In the genomic region with DNA sequence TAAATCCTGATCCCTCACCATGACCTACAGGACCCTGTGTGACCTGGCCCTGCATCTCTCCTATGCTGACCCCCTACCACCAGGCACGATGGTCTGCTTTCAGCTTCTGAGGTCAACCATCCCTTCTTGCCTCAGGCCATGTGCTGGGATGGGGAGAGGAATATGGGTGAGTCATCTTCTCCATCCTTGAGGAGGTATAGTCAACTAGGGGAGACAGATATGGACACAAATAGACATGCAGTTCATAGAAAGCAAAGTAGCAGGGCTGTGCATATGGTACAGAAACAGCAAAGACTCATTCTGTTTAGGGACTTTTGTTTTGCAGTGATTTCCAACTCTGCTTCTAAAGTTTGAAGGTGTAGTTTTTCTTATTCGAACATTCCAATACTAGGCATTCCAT, we compare ENCODE assay signal across 11 cellular contexts.
DNase-seq lines count a peak whose midpoint lies in the region; ATAC-seq and TF ChIP-seq lines count a peak whose summit lies in the region.
"Had no signal": no experiment of that assay in that cellular context is flagged by ENCODE, and none has a peak within 500 bp of the region (broad histone marks: within the 10 kb centered on the region; RNA-seq: fewer than 3 reads in every experiment).

No MANE protein-coding gene starts in this region.

- H3K4me2 ChIP-seq in MM.1S (ENCODE audit: low read depth, low read length), result peak overlapping the region; percentile 57; the same call in 1 of the 2 replicates

- no peak overlapping the region for H3K27ac ChIP-seq in MM.1S (ENCODE audit: low read length)
- H3K27ac ChIP-seq in gastroesophageal sphincter, result no peak overlapping the region
- no peak overlapping the region for H3K27ac ChIP-seq in tibial nerve
- H3K27ac ChIP-seq in endodermal cell (ENCODE audit: low read depth, low read length), result no peak overlapping the region
- H3K27ac ChIP-seq: body of pancreas had no signal

- no peak for TF ChIP-seq POLR2A in gastroesophageal sphincter (IDR thresholded peaks at IDR 0.05)
- TF ChIP-seq POLR2A in tibial nerve (IDR thresholded peaks at IDR 0.05), result no peak

- H3K9me3 ChIP-seq in MM.1S (replicated peaks; ENCODE audit: insufficient read depth, low read length), result no peaks in the 10 kb centered on the region
- H3K9me3 ChIP-seq in gastroesophageal sphincter, result no peaks in the 10 kb centered on the region
- H3K9me3 ChIP-seq in tibial nerve, result no peaks in the 10 kb centered on the region
- no peaks in the 10 kb centered on the region for H3K9me3 ChIP-seq in endodermal cell (ENCODE audit: control insufficient read depth, low read length)
- H3K9me3 ChIP-seq: body of pancreas had no signal

- H3K79me2 ChIP-seq in MM.1S (ENCODE audit: low read length), result no peaks in the 10 kb centered on the region

- H3K27me3 Mint-ChIP-seq in CD14-positive monocyte (ENCODE audit: low read depth in 3 of 3) (peaks cover 0 to 3% (median 2%) of the 10 kb centered on the region in 3 donors), endodermal cell (ENCODE audit: insufficient read depth) (peaks cover 9% of the 10 kb centered on the region)

- H3K36me3 Mint-ChIP-seq in CD14-positive monocyte, result no peaks in the 10 kb centered on the region
- no peaks in the 10 kb centered on the region for H3K36me3 Mint-ChIP-seq in endodermal cell (ENCODE audit: low read depth)

- H3K4me1 Mint-ChIP-seq in CD14-positive monocyte (peaks cover 18% of the 10 kb centered on the region), endodermal cell (peaks cover 5% of the 10 kb centered on the region)

- TF ChIP-seq CTCF in MM.1S (IDR thresholded peaks at IDR 0.05; ENCODE audit: low read length) (no peak), epithelial cell of esophagus (IDR thresholded peaks at IDR 0.05; ENCODE audit: insufficient read depth, low read depth, low read length, missing control alignments) (no peak), gastroesophageal sphincter (IDR thresholded peaks at IDR 0.05) (no peak), CD14-positive monocyte (IDR thresholded peaks at IDR 0.05) (no peak), tibial nerve (IDR thresholded peaks at IDR 0.05) (no peak), endodermal cell (conservative IDR thresholded peaks at IDR 0.05) (no peak)

- no peak overlapping the region for H3K4me3 Mint-ChIP-seq in CD14-positive monocyte
- no peak overlapping the region for H3K4me3 Mint-ChIP-seq in endodermal cell

- H3K4me3 ChIP-seq in MM.1S (ENCODE audit: low read length), result no peak overlapping the region
- H3K4me3 ChIP-seq in epithelial cell of esophagus (ENCODE audit: low read length), result no peak overlapping the region
- no peak overlapping the region for H3K4me3 ChIP-seq in gastroesophageal sphincter
- no peak overlapping the region for H3K4me3 ChIP-seq in tibial nerve
- no peak overlapping the region for H3K4me3 ChIP-seq in endodermal cell (ENCODE audit: low read length)
- H3K4me3 ChIP-seq: body of pancreas had no signal

- WGBS in gastroesophageal sphincter (ENCODE audit: low coverage in 1 of 2), 2 donors, result 83 to 95% methylated on average over 2 of the region's 2 CpGs
- WGBS in tibial nerve, 2 donors, result 71 to 76% methylated on average over 2 of the region's 2 CpGs
- 93 to 100% methylated on average over 1 to 2 of the region's 2 CpGs for WGBS in endodermal cell (ENCODE audit: insufficient coverage in 1 of 2, insufficient read length in 1 of 2), 2 experiments

- DNase-seq in Daoy (ENCODE audit: low read depth), result peak; percentile 27
- no peak for DNase-seq in MM.1S
- DNase-seq in epithelial cell of esophagus (ENCODE audit: low read depth), result peak; percentile 16
- no peak for DNase-seq in CD14-positive monocyte (ENCODE audit: low spot score)
- no peak for DNase-seq in tibial nerve (ENCODE audit: low spot score in 2 of 2)
- no peak for DNase-seq in endodermal cell
- DNase-seq: body of pancreas, NCI-H2171, trophoblast cell had no signal

- no peak overlapping the region for H3K9ac ChIP-seq in MM.1S (ENCODE audit: low read length)
- no peak overlapping the region for H3K9ac ChIP-seq in endodermal cell (ENCODE audit: extremely low read depth, low read length, poor library complexity, severe bottlenecking)

- TF ChIP-seq EP300 in gastroesophageal sphincter (IDR thresholded peaks at IDR 0.05) (no peak), tibial nerve (IDR thresholded peaks at IDR 0.05) (no peak)

- no peaks in the 10 kb centered on the region for H3K9me2 ChIP-seq in MM.1S (replicated peaks; ENCODE audit: insufficient read depth, low read length)

- peaks cover 5% of the 10 kb centered on the region; the same call in 1 of the 2 replicates for H3F3A ChIP-seq in MM.1S (ENCODE audit: insufficient read depth, low read length)

- H4K20me1 ChIP-seq in MM.1S (ENCODE audit: insufficient read depth, low read length), result no peaks in the 10 kb centered on the region

- H3K27me3 ChIP-seq in MM.1S (replicated peaks; ENCODE audit: insufficient read depth, low read length) (no peaks in the 10 kb centered on the region), gastroesophageal sphincter (no peaks in the 10 kb centered on the region), tibial nerve (no peaks in the 10 kb centered on the region), endodermal cell (ENCODE audit: control insufficient read depth, insufficient read depth, low read length, poor library complexity, severe bottlenecking) (no peaks in the 10 kb centered on the region)
- H3K27me3 ChIP-seq: body of pancreas had no signal

- H3K36me3 ChIP-seq in MM.1S (replicated peaks; ENCODE audit: insufficient read depth, low read length) (no peaks in the 10 kb centered on the region), gastroesophageal sphincter (no peaks in the 10 kb centered on the region), tibial nerve (no peaks in the 10 kb centered on the region), endodermal cell (ENCODE audit: control insufficient read depth, insufficient read depth, low read length) (no peaks in the 10 kb centered on the region)

- H3K9me3 Mint-ChIP-seq in CD14-positive monocyte (peaks cover 0 to 4% (median 0%) of the 10 kb centered on the region in 7 donors), endodermal cell (peaks cover 8% of the 10 kb centered on the region)

- intact Hi-C loops in CD14-positive monocyte (cut with micrococcal nuclease), result no loop called here

- peak overlapping the region in 1 of 7 donors; percentile 53 for H3K27ac Mint-ChIP-seq in CD14-positive monocyte
- no peak overlapping the region for H3K27ac Mint-ChIP-seq in endodermal cell

- H3K4me1 ChIP-seq in MM.1S (ENCODE audit: low read length), result peaks cover 13% of the 10 kb centered on the region
- peaks cover 0 to 17% (median 0%) of the 10 kb centered on the region in 3 donors for H3K4me1 ChIP-seq in gastroesophageal sphincter
- H3K4me1 ChIP-seq in tibial nerve, result peaks cover 0 to 28% (median 5%) of the 10 kb centered on the region in 4 donors
- no peaks in the 10 kb centered on the region for H3K4me1 ChIP-seq in endodermal cell (ENCODE audit: control insufficient read depth, insufficient read depth, low read length)

- no peak overlapping the region; the same call in 1 of the 2 replicates for H2AFZ ChIP-seq in MM.1S (ENCODE audit: low read length)

- ATAC-seq in GM21619 (IDR thresholded peaks at IDR 0.05; ENCODE audit: unreplicated experiment), result peak; percentile 1
- no peak for ATAC-seq in gastroesophageal sphincter
- ATAC-seq: body of pancreas had no signal

Comparison
In these comparisons a context has a peak if more than half of its experiments do, and no peak if none do; other contexts are left out.
1. DNase-seq: peak in Daoy (single experiment) and epithelial cell of esophagus (single experiment); none in MM.1S (single experiment), CD14-positive monocyte (single experiment), tibial nerve (0 of 2) and endodermal cell (single experiment).